In genomic region chr2:127985026-127985734, GRCh38 we compare ENCODE assay signal across 19 cellular contexts. TPM values are rescaled to one million over a fixed set of nuclear protein-coding genes. Genes with fewer than 3 reads are reported as not detected.
DNase-seq lines count a peak whose midpoint lies in the region; ATAC-seq, FAIRE-seq and TF ChIP-seq lines count a peak whose summit lies in the region.
"Had no signal": no experiment of that assay in that cellular context is flagged by ENCODE, and none has a peak within 500 bp of the region (broad histone marks: within the 10 kb centered on the region; RNA-seq: fewer than 3 reads in every experiment).

No MANE protein-coding gene starts in this region.

- ATAC-seq in activated CD4-positive, alpha-beta T cell treated with anti-CD3 and anti-CD28 coated beads for 36 hours = peak; percentile 68
- ATAC-seq: HCT116 had no signal

- no peak for TF ChIP-seq CTCF in nephron progenitor cell (IDR thresholded peaks at IDR 0.05)

- CTCF ChIA-PET in activated CD4-positive, alpha-beta T cell treated with anti-CD3 and anti-CD28 coated beads for 36 hours (lab: Charles Lee) = no interaction called here

- intact Hi-C loops in activated CD4-positive, alpha-beta T cell treated with anti-CD3 and anti-CD28 coated beads for 36 hours (cut with DNase I, micrococcal nuclease) = no loop called here
- intact Hi-C loops in activated CD4-positive, alpha-beta T cell treated with anti-CD3 and anti-CD28 coated beads, Interleukin-2, amount 10 ng/mL, durations not matched to agents 24 days and 14 days (cut with micrococcal nuclease) = no loop called here
- intact Hi-C loops in activated T-helper 2 cell treated with anti-CD3 and anti-CD28 coated beads, Interferon-gamma antibody, Interleukin-2, Interleukin-4, amounts not matched to agents 10 μg/mL and 5 μg/mL and 100 μg/mL, durations not matched to agents 14 hours and 24 hours and 36 hours (cut with micrococcal nuclease) = no loop called here

- H3K4me3 Mint-ChIP-seq in activated CD4-positive, alpha-beta T cell treated with anti-CD3 and anti-CD28 coated beads for 36 hours = no peak overlapping the region
- no peak overlapping the region for H3K4me3 Mint-ChIP-seq in activated CD4-positive, alpha-beta T cell treated with anti-CD3 and anti-CD28 coated beads, Interleukin-2, amount 10 ng/mL, durations not matched to agents 24 days and 14 days
- H3K4me3 Mint-ChIP-seq in activated T-helper 2 cell treated with anti-CD3 and anti-CD28 coated beads, Interferon-gamma antibody, Interleukin-2, Interleukin-4, amounts not matched to agents 10 μg/mL and 5 μg/mL and 100 μg/mL, durations not matched to agents 14 hours and 24 hours and 36 hours (ENCODE audit: low read depth) = no peak overlapping the region
- H3K4me3 Mint-ChIP-seq in nephron progenitor cell = no peak overlapping the region
- H3K4me3 Mint-ChIP-seq: CD4-positive, alpha-beta memory T cell had no signal

- no peak for TF ChIP-seq POLR2A in GM12891 (IDR thresholded peaks at IDR 0.05; ENCODE audit: low read depth, low read length)

- FAIRE-seq in GM12891 (lab: Jason Lieb, UNC) = no peak
- FAIRE-seq: K562 had no signal

- peaks cover 44% of the 10 kb centered on the region for H3K36me3 Mint-ChIP-seq in activated CD4-positive, alpha-beta T cell treated with anti-CD3 and anti-CD28 coated beads for 36 hours (ENCODE audit: low read depth)
- H3K36me3 Mint-ChIP-seq in activated CD4-positive, alpha-beta T cell treated with anti-CD3 and anti-CD28 coated beads, Interleukin-2, amount 10 ng/mL, durations not matched to agents 24 days and 14 days (ENCODE audit: low read depth) = peaks cover 53% of the 10 kb centered on the region
- peaks cover 63% of the 10 kb centered on the region for H3K36me3 Mint-ChIP-seq in activated T-helper 2 cell treated with anti-CD3 and anti-CD28 coated beads, Interferon-gamma antibody, Interleukin-2, Interleukin-4, amounts not matched to agents 10 μg/mL and 5 μg/mL and 100 μg/mL, durations not matched to agents 14 hours and 24 hours and 36 hours (ENCODE audit: low read depth)
- H3K36me3 Mint-ChIP-seq in nephron progenitor cell (ENCODE audit: low read depth) = peaks cover 64% of the 10 kb centered on the region

- peak overlapping the region; percentile 44 for H3K27ac Mint-ChIP-seq in activated CD4-positive, alpha-beta T cell treated with anti-CD3 and anti-CD28 coated beads for 36 hours
- no peak overlapping the region for H3K27ac Mint-ChIP-seq in activated CD4-positive, alpha-beta T cell treated with anti-CD3 and anti-CD28 coated beads, Interleukin-2, amount 10 ng/mL, durations not matched to agents 24 days and 14 days
- H3K27ac Mint-ChIP-seq in activated T-helper 2 cell treated with anti-CD3 and anti-CD28 coated beads, Interferon-gamma antibody, Interleukin-2, Interleukin-4, amounts not matched to agents 10 μg/mL and 5 μg/mL and 100 μg/mL, durations not matched to agents 14 hours and 24 hours and 36 hours = peak overlapping the region; percentile 51
- peak overlapping the region; percentile 15 for H3K27ac Mint-ChIP-seq in nephron progenitor cell

- peaks cover 8% of the 10 kb centered on the region for H3K4me1 Mint-ChIP-seq in activated CD4-positive, alpha-beta T cell treated with anti-CD3 and anti-CD28 coated beads for 36 hours
- no peaks in the 10 kb centered on the region for H3K4me1 Mint-ChIP-seq in activated CD4-positive, alpha-beta T cell treated with anti-CD3 and anti-CD28 coated beads, Interleukin-2, amount 10 ng/mL, durations not matched to agents 24 days and 14 days
- H3K4me1 Mint-ChIP-seq in activated T-helper 2 cell treated with anti-CD3 and anti-CD28 coated beads, Interferon-gamma antibody, Interleukin-2, Interleukin-4, amounts not matched to agents 10 μg/mL and 5 μg/mL and 100 μg/mL, durations not matched to agents 14 hours and 24 hours and 36 hours (ENCODE audit: low read depth) = peaks cover 29% of the 10 kb centered on the region
- H3K4me1 Mint-ChIP-seq in nephron progenitor cell = no peaks in the 10 kb centered on the region

- H3K9me3 Mint-ChIP-seq in activated CD4-positive, alpha-beta T cell treated with anti-CD3 and anti-CD28 coated beads for 36 hours (ENCODE audit: low read depth) = no peaks in the 10 kb centered on the region
- no peaks in the 10 kb centered on the region for H3K9me3 Mint-ChIP-seq in activated CD4-positive, alpha-beta T cell treated with anti-CD3 and anti-CD28 coated beads, Interleukin-2, amount 10 ng/mL, durations not matched to agents 24 days and 14 days
- no peaks in the 10 kb centered on the region for H3K9me3 Mint-ChIP-seq in activated T-helper 2 cell treated with anti-CD3 and anti-CD28 coated beads, Interferon-gamma antibody, Interleukin-2, Interleukin-4, amounts not matched to agents 10 μg/mL and 5 μg/mL and 100 μg/mL, durations not matched to agents 14 hours and 24 hours and 36 hours
- H3K9me3 Mint-ChIP-seq in nephron progenitor cell = no peaks in the 10 kb centered on the region
- H3K9me3 Mint-ChIP-seq: CD4-positive, alpha-beta memory T cell had no signal

- H3K27me3 Mint-ChIP-seq in activated CD4-positive, alpha-beta T cell treated with anti-CD3 and anti-CD28 coated beads for 36 hours = no peaks in the 10 kb centered on the region
- H3K27me3 Mint-ChIP-seq in activated CD4-positive, alpha-beta T cell treated with anti-CD3 and anti-CD28 coated beads, Interleukin-2, amount 10 ng/mL, durations not matched to agents 24 days and 14 days = no peaks in the 10 kb centered on the region
- no peaks in the 10 kb centered on the region for H3K27me3 Mint-ChIP-seq in activated T-helper 2 cell treated with anti-CD3 and anti-CD28 coated beads, Interferon-gamma antibody, Interleukin-2, Interleukin-4, amounts not matched to agents 10 μg/mL and 5 μg/mL and 100 μg/mL, durations not matched to agents 14 hours and 24 hours and 36 hours (ENCODE audit: low read depth)
- H3K27me3 Mint-ChIP-seq in nephron progenitor cell (ENCODE audit: low read depth, poor library complexity) = no peaks in the 10 kb centered on the region
- H3K27me3 Mint-ChIP-seq: CD4-positive, alpha-beta memory T cell had no signal

- POLR2A ChIA-PET in activated CD4-positive, alpha-beta T cell treated with anti-CD3 and anti-CD28 coated beads for 36 hours (lab: Charles Lee) = interaction anchor here (0.6 to 0.7 kb wide), 2 partner anchors 39 to 58 kb away, joined by 3 read pairs; no protein-coding TSS in a partner anchor

- DNase-seq in activated CD4-positive, alpha-beta T cell treated with anti-CD3 and anti-CD28 coated beads for 36 hours = peak; percentile 13
- no peak for DNase-seq in activated CD4-positive, alpha-beta T cell treated with anti-CD3 and anti-CD28 coated beads, Interleukin-2, amount 10 ng/mL, durations not matched to agents 24 days and 14 days
- peak; percentile 12 for DNase-seq in ELR (ENCODE audit: low read depth)
- no peak for DNase-seq in activated T-helper 2 cell treated with anti-CD3 and anti-CD28 coated beads, Interferon-gamma antibody, Interleukin-2, Interleukin-4, amounts not matched to agents 10 μg/mL and 5 μg/mL and 100 μg/mL, durations not matched to agents 14 hours and 24 hours and 36 hours (ENCODE audit: low spot score)
- no peak for DNase-seq in nephron progenitor cell
- no peak for DNase-seq in stimulated activated CD4-positive, alpha-beta T cell treated with anti-CD3 and anti-CD28 coated beads, Interleukin-4, amount 100 ng/mL, for 4 hours
- DNase-seq in GM12891 (ENCODE audit: insufficient read length, low spot score) = no peak
- DNase-seq in stimulated activated CD4-positive, alpha-beta T cell treated with anti-CD3 and anti-CD28 coated beads, Interleukin-2, amount 100 ng/mL, for 24 hours = no peak
- DNase-seq: BE2C; Calu3; CD4-positive, alpha-beta memory T cell; NCI-H1436; NCI-H2029; NCI-H748 treated with DMSO at 0.1 percent for 48 hours; OCI-M1; RPMI8226; SJCRH30 had no signal

TF ChIP-seq in GM12891, 5 proteins besides CTCF, POLR2A, EP300 and RAD21:
- TF ChIP-seq TAF1 (IDR thresholded peaks at IDR 0.05; ENCODE audit: low read depth, low read length) = no peak
- no peak for TF ChIP-seq POU2F2 (IDR thresholded peaks at IDR 0.05; ENCODE audit: low read depth, low read length)
- TF ChIP-seq PAX5 (IDR thresholded peaks at IDR 0.05; ENCODE audit: insufficient read depth, low read length, severe bottlenecking) = no peak
- no peak for TF ChIP-seq SPI1 (IDR thresholded peaks at IDR 0.05; ENCODE audit: low read depth, low read length)
- TF ChIP-seq POLR2AphosphoS5 (IDR thresholded peaks at IDR 0.05; ENCODE audit: low read depth, low read length) = no peak

RNA-seq across cellular contexts. Expression of gene SAP130, which starts 42.7 kb away (rescaled TPM):
- 10 to 100 TPM; 28.2 to 35.8 TPM for total RNA-seq in activated CD4-positive, alpha-beta T cell treated with anti-CD3 and anti-CD28 coated beads for 36 hours
- total RNA-seq in activated CD4-positive, alpha-beta T cell treated with anti-CD3 and anti-CD28 coated beads, Interleukin-2, amount 10 ng/mL, durations not matched to agents 24 days and 14 days = 29.8 and 32.0 TPM in 2 replicates
- 33.1 and 36.5 TPM in 2 replicates for total RNA-seq in activated T-helper 2 cell treated with anti-CD3 and anti-CD28 coated beads, Interferon-gamma antibody, Interleukin-2, Interleukin-4, amounts not matched to agents 10 μg/mL and 5 μg/mL and 100 μg/mL, durations not matched to agents 14 hours and 24 hours and 36 hours
- polyA plus RNA-seq in GM12891 (2012; ENCODE audit: low read depth, missing spikeins) = 10.6 TPM

Comparison
In these comparisons a context has a peak if more than half of its experiments do, and no peak if none do; other contexts are left out.
1. DNase-seq: peak in activated CD4-positive, alpha-beta T cell treated with anti-CD3 and anti-CD28 coated beads for 36 hours (single experiment) and ELR (single experiment); none in activated CD4-positive, alpha-beta T cell treated with anti-CD3 and anti-CD28 coated beads, Interleukin-2, amount 10 ng/mL, durations not matched to agents 24 days and 14 days (single experiment), activated T-helper 2 cell treated with anti-CD3 and anti-CD28 coated beads, Interferon-gamma antibody, Interleukin-2, Interleukin-4, amounts not matched to agents 10 μg/mL and 5 μg/mL and 100 μg/mL, durations not matched to agents 14 hours and 24 hours and 36 hours (single experiment), nephron progenitor cell (single experiment), stimulated activated CD4-positive, alpha-beta T cell treated with anti-CD3 and anti-CD28 coated beads, Interleukin-4, amount 100 ng/mL, for 4 hours (0 of 2), GM12891 (single experiment) and stimulated activated CD4-positive, alpha-beta T cell treated with anti-CD3 and anti-CD28 coated beads, Interleukin-2, amount 100 ng/mL, for 24 hours (0 of 2).